Comparison of ENCODE assay signal across 1 cellular context in the genomic region with DNA sequence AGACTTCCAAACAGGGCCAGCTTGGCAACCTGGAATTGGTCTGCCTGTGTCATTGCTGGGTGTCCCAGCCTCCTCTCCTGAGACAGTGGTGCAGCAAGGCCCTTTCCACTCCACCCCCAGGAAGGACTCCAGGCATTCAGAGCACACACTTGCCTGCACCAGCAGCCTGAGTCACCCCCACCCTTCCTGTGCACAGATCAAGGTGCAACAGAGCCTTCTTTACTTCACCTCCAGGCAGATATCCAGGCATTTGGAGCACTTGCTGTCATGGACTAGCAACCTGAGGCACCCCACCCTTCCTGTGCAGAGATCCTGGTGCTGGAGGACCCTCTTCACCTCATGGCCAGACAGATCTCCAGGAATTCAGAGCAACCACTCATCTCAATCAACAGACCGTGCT.
A peak's percentile ranks its signal among the peaks of the same experiment; 100 is the strongest.
TF ChIP-seq lines count a peak whose summit lies in the region.

No MANE protein-coding gene starts in this region.

TF ChIP-seq in HepG2, 621 proteins besides CTCF, POLR2A, EP300 and RAD21 (continued from another document):
- TF ChIP-seq DDIT3 (CRISPR knock-in tag; IDR thresholded peaks at IDR 0.05) (no peak), ZNF780A (CRISPR knock-in tag; IDR thresholded peaks at IDR 0.05) (0 out of 2 replicates have a peak, but pooled peaks have one; percentile 23), ZNF12 (CRISPR knock-in tag; IDR thresholded peaks at IDR 0.05) (no peak), SKIL (CRISPR knock-in tag; IDR thresholded peaks at IDR 0.05; ENCODE audit: borderline replicate concordance) (peak; percentile 51; the same call in 1 of the 2 replicates), HOXA3 (CRISPR knock-in tag; IDR thresholded peaks at IDR 0.05) (peak; percentile 18; the same call in 1 of the 2 replicates), ZNF253 (CRISPR knock-in tag; IDR thresholded peaks at IDR 0.05; ENCODE audit: borderline replicate concordance) (no peak), SOX13 (IDR thresholded peaks at IDR 0.05) (no peak), SOX13 (CRISPR knock-in tag; conservative IDR thresholded peaks at IDR 0.05 in 1 of 2, IDR thresholded peaks at IDR 0.05 in 1 of 2) (peak in 1 of 2 experiments; percentile 31; a peak in 1 of 4 replicates), ZNF841 (CRISPR knock-in tag; IDR thresholded peaks at IDR 0.05; ENCODE audit: borderline replicate concordance) (no peak), BRD4 (CRISPR knock-in tag; IDR thresholded peaks at IDR 0.05) (peak; percentile 56; the same call in 1 of the 2 replicates), SETDB1 (CRISPR knock-in tag; IDR thresholded peaks at IDR 0.05; ENCODE audit: borderline replicate concordance) (no peak), PCBP2 (optimal IDR thresholded peaks at IDR 0.05; ENCODE audit: low read depth, low read length, poor library complexity, severe bottlenecking) (no peak), ZNF564 (CRISPR knock-in tag; IDR thresholded peaks at IDR 0.05) (no peak), ZNF572 (CRISPR knock-in tag; IDR thresholded peaks at IDR 0.05) (no peak), ZNF235 (CRISPR knock-in tag; IDR thresholded peaks at IDR 0.05; ENCODE audit: borderline replicate concordance) (no peak), SALL1 (CRISPR knock-in tag; IDR thresholded peaks at IDR 0.05) (peak; percentile 39; the same call in 1 of the 2 replicates), EHMT2 (IDR thresholded peaks at IDR 0.05; ENCODE audit: borderline replicate concordance, low read depth, low read length) (0 out of 2 replicates have a peak, but pooled peaks have one; percentile 23), NFKB2 (CRISPR knock-in tag; IDR thresholded peaks at IDR 0.05; ENCODE audit: borderline replicate concordance) (peak; percentile 40; the same call in 1 of the 2 replicates), ZMYM4 (CRISPR knock-in tag; IDR thresholded peaks at IDR 0.05) (peak; percentile 63; the same call in 1 of the 2 replicates), ZMYM3 (CRISPR knock-in tag; IDR thresholded peaks at IDR 0.05) (0 out of 2 replicates have a peak, but pooled peaks have one; percentile 19), HNF4G (IDR thresholded peaks at IDR 0.05; ENCODE audit: borderline replicate concordance, low read depth, low read length) (peak; percentile 32; the same call in 1 of the 2 replicates), HNF4G (CRISPR knock-in tag; IDR thresholded peaks at IDR 0.05; ENCODE audit: borderline replicate concordance, low read depth) (no peak), NFIC (IDR thresholded peaks at IDR 0.05; ENCODE audit: low read length) (no peak), ZNF672 (CRISPR knock-in tag; IDR thresholded peaks at IDR 0.05) (no peak)
- TF ChIP-seq, protein P1, sequence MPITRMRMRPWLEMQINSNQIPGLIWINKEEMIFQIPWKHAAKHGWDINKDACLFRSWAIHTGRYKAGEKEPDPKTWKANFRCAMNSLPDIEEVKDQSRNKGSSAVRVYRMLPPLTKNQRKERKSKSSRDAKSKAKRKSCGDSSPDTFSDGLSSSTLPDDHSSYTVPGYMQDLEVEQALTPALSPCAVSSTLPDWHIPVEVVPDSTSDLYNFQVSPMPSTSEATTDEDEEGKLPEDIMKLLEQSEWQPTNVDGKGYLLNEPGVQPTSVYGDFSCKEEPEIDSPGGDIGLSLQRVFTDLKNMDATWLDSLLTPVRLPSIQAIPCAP (CRISPR knock-in tag; IDR thresholded peaks at IDR 0.05; ENCODE audit: low read depth): no peak
- TF ChIP-seq, protein P2, sequence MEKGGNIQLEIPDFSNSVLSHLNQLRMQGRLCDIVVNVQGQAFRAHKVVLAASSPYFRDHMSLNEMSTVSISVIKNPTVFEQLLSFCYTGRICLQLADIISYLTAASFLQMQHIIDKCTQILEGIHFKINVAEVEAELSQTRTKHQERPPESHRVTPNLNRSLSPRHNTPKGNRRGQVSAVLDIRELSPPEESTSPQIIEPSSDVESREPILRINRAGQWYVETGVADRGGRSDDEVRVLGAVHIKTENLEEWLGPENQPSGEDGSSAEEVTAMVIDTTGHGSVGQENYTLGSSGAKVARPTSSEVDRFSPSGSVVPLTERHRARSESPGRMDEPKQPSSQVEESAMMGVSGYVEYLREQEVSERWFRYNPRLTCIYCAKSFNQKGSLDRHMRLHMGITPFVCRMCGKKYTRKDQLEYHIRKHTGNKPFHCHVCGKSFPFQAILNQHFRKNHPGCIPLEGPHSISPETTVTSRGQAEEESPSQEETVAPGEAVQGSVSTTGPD (CRISPR knock-in tag; IDR thresholded peaks at IDR 0.05): no peak
